ENCODE assay signal across 8 cellular contexts in the genomic region with DNA sequence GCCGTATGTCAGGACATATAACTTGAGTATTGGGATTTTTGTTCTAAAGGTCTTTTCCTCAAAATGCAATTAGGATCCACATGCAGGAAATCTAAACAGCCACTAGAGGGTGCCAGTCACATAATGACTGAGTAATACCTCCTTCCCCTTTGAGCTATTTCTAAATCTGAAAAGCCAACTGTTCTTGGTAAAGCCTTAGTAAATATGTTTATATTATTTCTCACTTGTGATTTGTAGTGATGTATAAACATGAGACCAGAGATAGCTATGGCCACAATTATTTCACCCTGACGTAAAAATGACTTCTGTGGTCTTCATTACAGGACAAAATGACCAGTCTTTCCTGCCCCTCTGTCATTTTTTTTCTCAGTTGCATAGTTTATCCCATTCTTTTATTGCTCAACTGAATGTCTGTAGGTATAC. TPM values are rescaled to one million over a fixed set of nuclear protein-coding genes. Genes with fewer than 3 reads are reported as not detected.
DNase-seq lines count a peak whose midpoint lies in the region; ATAC-seq and TF ChIP-seq lines count a peak whose summit lies in the region.

No MANE protein-coding gene starts in this region.

- H3K36me3 ChIP-seq in cardiac muscle cell (no peaks in the 10 kb centered on the region), OCI-LY7 (ENCODE audit: insufficient read depth, low read length) (no peaks in the 10 kb centered on the region), heart right ventricle (peaks cover 0 to 24% (median 0%) of the 10 kb centered on the region in 9 donors), sigmoid colon (no peaks in the 10 kb centered on the region)

- no peaks in the 10 kb centered on the region for H3K79me2 ChIP-seq in OCI-LY7 (ENCODE audit: insufficient read depth, low read depth, low read length)

- H3K4me1 Mint-ChIP-seq in activated naive CD4-positive, alpha-beta T cell treated with anti-CD3 and anti-CD28 coated beads, Interleukin-2, amount 10 ng/mL, durations not matched to agents 7 days and 5 days: no peaks in the 10 kb centered on the region

- DNase-seq in cardiac muscle cell (ENCODE audit: low read depth in 1 of 2, low spot score in 1 of 2) (peak; percentile 75 to 82), cardiac septum (ENCODE audit: low spot score) (no peak), HuH-7 (ENCODE audit: low spot score) (peak; percentile 32), OCI-LY7 (ENCODE audit: low spot score) (peak; percentile 78), heart right ventricle (peak in 1 of 2 donors; percentile 54), sigmoid colon (no peak)
- peak; percentile 60 for DNase-seq in activated naive CD4-positive, alpha-beta T cell treated with anti-CD3 and anti-CD28 coated beads, Interleukin-2, amount 10 ng/mL, durations not matched to agents 7 days and 5 days

- intact Hi-C loops in cardiac septum (cut with DNase I) (loop anchor here (5.0 to 10.0 kb wide), 3 partner anchors 128 to 540 kb away; no protein-coding TSS in a partner anchor), OCI-LY7 (cut with micrococcal nuclease; ENCODE audit: unreplicated experiment) (loop anchor here (5.0 to 10.0 kb wide), 3 partner anchors 130 to 538 kb away; no protein-coding TSS in a partner anchor), heart right ventricle (cut with DNase I) (loop anchor here in 9 of 10 donors (2.0 to 10.0 kb wide), 13 partner anchors 38 to 548 kb away; no protein-coding TSS in a partner anchor), sigmoid colon (cut with DNase I) (loop anchor here (2.0 to 10.0 kb wide), 5 partner anchors 42 to 568 kb away; no protein-coding TSS in a partner anchor)

- no peak for TF ChIP-seq EP300 in sigmoid colon (IDR thresholded peaks at IDR 0.05)

- TF ChIP-seq CTCF in cardiac muscle cell (IDR thresholded peaks at IDR 0.05; ENCODE audit: low read depth, low read length) (peak; percentile 84), OCI-LY7 (conservative IDR thresholded peaks at IDR 0.05; ENCODE audit: low read length) (peak; percentile 98), heart right ventricle (IDR thresholded peaks at IDR 0.05) (peak; percentile 84 to 96 (median 89)), sigmoid colon (IDR thresholded peaks at IDR 0.05) (peak; percentile 70 to 84 (median 78))

- POLR2A ChIA-PET in OCI-LY7 (lab: Charles Lee): interaction anchor here (0.5 to 2.8 kb wide), 9 partner anchors 11 to 325 kb away, joined by 3 to 8 read pairs (median 3); no protein-coding TSS in a partner anchor

- no peaks in the 10 kb centered on the region for H3K9me3 ChIP-seq in cardiac muscle cell (ENCODE audit: low read depth)
- H3K9me3 ChIP-seq in OCI-LY7 (ENCODE audit: low read length): no peaks in the 10 kb centered on the region
- no peaks in the 10 kb centered on the region for H3K9me3 ChIP-seq in heart right ventricle
- no peaks in the 10 kb centered on the region for H3K9me3 ChIP-seq in sigmoid colon

- CTCF ChIA-PET in OCI-LY7 (lab: Charles Lee; ENCODE audit: unreplicated experiment): interaction anchor here (0.6 to 1.3 kb wide), 4 partner anchors 41 to 508 kb away, joined by 3 read pairs; a partner anchor contains a TSS
- CTCF ChIA-PET in activated naive CD4-positive, alpha-beta T cell treated with anti-CD3 and anti-CD28 coated beads, Interleukin-2, amount 10 ng/mL, durations not matched to agents 7 days and 5 days (lab: Charles Lee): interaction anchor here (0.5 to 3.3 kb wide), 37 partner anchors 8 to 551 kb away, joined by 3 to 22 read pairs (median 4); a partner anchor contains a TSS

- H3K27me3 ChIP-seq in cardiac muscle cell (no peaks in the 10 kb centered on the region), heart right ventricle (no peaks in the 10 kb centered on the region), sigmoid colon (no peaks in the 10 kb centered on the region)

- H3K36me3 Mint-ChIP-seq in activated naive CD4-positive, alpha-beta T cell treated with anti-CD3 and anti-CD28 coated beads, Interleukin-2, amount 10 ng/mL, durations not matched to agents 7 days and 5 days: no peaks in the 10 kb centered on the region

- no TSS peak for BruUV-seq in OCI-LY7 (replicated peaks; lab: Mats Ljungman, UMichigan)

- H2AFZ ChIP-seq in OCI-LY7 (ENCODE audit: low read length): no peak overlapping the region

- H3K27ac ChIP-seq in cardiac muscle cell (no peak overlapping the region), OCI-LY7 (ENCODE audit: low read depth, low read length, poor library complexity, severe bottlenecking) (no peak overlapping the region), heart right ventricle (no peak overlapping the region), sigmoid colon (no peak overlapping the region)

- TF ChIP-seq POLR2A in sigmoid colon (IDR thresholded peaks at IDR 0.05): no peak

- H4K20me1 ChIP-seq in OCI-LY7 (ENCODE audit: insufficient read depth, low read length): no peaks in the 10 kb centered on the region

- H3K9me2 ChIP-seq in OCI-LY7 (ENCODE audit: insufficient read depth, low read length): no peaks in the 10 kb centered on the region

- H3K4me3 ChIP-seq in cardiac muscle cell (no peak overlapping the region), OCI-LY7 (ENCODE audit: low read depth, low read length, poor library complexity, severe bottlenecking) (no peak overlapping the region), heart right ventricle (no peak overlapping the region), sigmoid colon (no peak overlapping the region)

- no peak overlapping the region for H3K4me3 Mint-ChIP-seq in activated naive CD4-positive, alpha-beta T cell treated with anti-CD3 and anti-CD28 coated beads, Interleukin-2, amount 10 ng/mL, durations not matched to agents 7 days and 5 days

- H3K27ac Mint-ChIP-seq in activated naive CD4-positive, alpha-beta T cell treated with anti-CD3 and anti-CD28 coated beads, Interleukin-2, amount 10 ng/mL, durations not matched to agents 7 days and 5 days: no peak overlapping the region

- 29 to 32% methylated on average over 2 of the region's 2 CpGs for WGBS in heart right ventricle, 2 donors
- 25 to 34% methylated on average over 2 of the region's 2 CpGs for WGBS in sigmoid colon, 2 donors

- no peak overlapping the region for H3K4me2 ChIP-seq in OCI-LY7 (ENCODE audit: low read length)

- ATAC-seq in heart right ventricle (peak in 5 of 8 donors; percentile 31 to 65 (median 52)), GM19035 (IDR thresholded peaks at IDR 0.05; ENCODE audit: unreplicated experiment) (no peak)

- H3K4me1 ChIP-seq in cardiac muscle cell (ENCODE audit: low read depth) (no peaks in the 10 kb centered on the region), OCI-LY7 (ENCODE audit: insufficient read depth, low read length, poor library complexity, severe bottlenecking) (no peaks in the 10 kb centered on the region), heart right ventricle (peaks cover 0 to 5% (median 0%) of the 10 kb centered on the region in 9 donors), sigmoid colon (no peaks in the 10 kb centered on the region)

- no peaks in the 10 kb centered on the region for H3K27me3 Mint-ChIP-seq in activated naive CD4-positive, alpha-beta T cell treated with anti-CD3 and anti-CD28 coated beads, Interleukin-2, amount 10 ng/mL, durations not matched to agents 7 days and 5 days

- H3K9me3 Mint-ChIP-seq in activated naive CD4-positive, alpha-beta T cell treated with anti-CD3 and anti-CD28 coated beads, Interleukin-2, amount 10 ng/mL, durations not matched to agents 7 days and 5 days: no peaks in the 10 kb centered on the region

RNA-seq across cellular contexts. Expression of a gene that starts 41.0 kb away (rescaled TPM):
- total RNA-seq in cardiac muscle cell: 16.1 and 20.6 TPM in 2 replicates
- 21.8 and 36.7 TPM in 2 replicates for polyA plus RNA-seq in cardiac muscle cell
- total RNA-seq in cardiac septum: 41.2 TPM
- total RNA-seq in OCI-LY7 (2014; rRNA removed; shearing (Covaris generic)): 61.3 and 81.3 TPM in 2 replicates
- 90.4 and 102 TPM in 2 replicates for total RNA-seq in OCI-LY7 (2022)
- 10 to 100 TPM; 33.0 to 40.8 (median 37.5) TPM for total RNA-seq in heart right ventricle
- polyA plus RNA-seq in heart right ventricle: 10 to 100 TPM in 1 of 2 donors, 1 to 10 TPM in 1; 4.0 to 14.8 TPM
- total RNA-seq in sigmoid colon: 10 to 100 TPM; 19.9 to 24.2 (median 20.3) TPM
- polyA plus RNA-seq in sigmoid colon: 10 to 100 TPM; 20.4 to 29.8 (median 21.6) TPM

Comparison
In these comparisons a context has a peak if more than half of its experiments do, and no peak if none do; other contexts are left out.
1. DNase-seq: peak in cardiac muscle cell (2 of 2), HuH-7 (single experiment), OCI-LY7 (single experiment) and activated naive CD4-positive, alpha-beta T cell treated with anti-CD3 and anti-CD28 coated beads, Interleukin-2, amount 10 ng/mL, durations not matched to agents 7 days and 5 days (single experiment); none in cardiac septum (single experiment) and sigmoid colon (single experiment).
2. Peak in every context shown above with its lines, with median percentiles within 50 percentile points of each other: CTCF ChIP-seq.